ENCODE assay signal across 13 cellular contexts in genomic region chr19:41203371-41203770, GRCh38. TPM values are rescaled to one million over a fixed set of nuclear protein-coding genes. Genes with fewer than 3 reads are reported as not detected.
DNase-seq lines count a peak whose midpoint lies in the region; ATAC-seq and TF ChIP-seq lines count a peak whose summit lies in the region.
"Had no signal": no experiment of that assay in that cellular context is flagged by ENCODE, and none has a peak within 500 bp of the region (broad histone marks: within the 10 kb centered on the region; RNA-seq: fewer than 3 reads in every experiment).

No MANE protein-coding gene starts in this region.

- peaks cover 1% of the 10 kb centered on the region for H3K27me3 Mint-ChIP-seq in activated naive CD4-positive, alpha-beta T cell treated with anti-CD3 and anti-CD28 coated beads, Interleukin-2, amount 50 U/mL, for 24 hours
- H3K27me3 Mint-ChIP-seq in activated naive CD4-positive, alpha-beta T cell treated with anti-CD3 and anti-CD28 coated beads, Interleukin-2, amount 10 ng/mL, durations not matched to agents 7 days and 5 days = peaks cover 41% of the 10 kb centered on the region
- H3K27me3 Mint-ChIP-seq in WTC11 (ENCODE audit: low read depth) = no peaks in the 10 kb centered on the region

- H3K36me3 Mint-ChIP-seq in activated naive CD4-positive, alpha-beta T cell treated with anti-CD3 and anti-CD28 coated beads, Interleukin-2, amount 50 U/mL, for 24 hours = no peaks in the 10 kb centered on the region
- H3K36me3 Mint-ChIP-seq in activated naive CD4-positive, alpha-beta T cell treated with anti-CD3 and anti-CD28 coated beads, Interleukin-2, amount 10 ng/mL, durations not matched to agents 7 days and 5 days = no peaks in the 10 kb centered on the region
- peaks cover 69% of the 10 kb centered on the region for H3K36me3 Mint-ChIP-seq in WTC11
- H3K36me3 Mint-ChIP-seq: CD4-positive, alpha-beta memory T cell had no signal

- TF ChIP-seq CTCF in WTC11 (IDR thresholded peaks at IDR 0.05) = no peak
- no peak for TF ChIP-seq CTCF in omental fat pad (IDR thresholded peaks at IDR 0.05)

- POLR2A ChIA-PET in WTC11 (lab: Charles Lee) = no interaction called here

- ATAC-seq in WTC11 (no peak), omental fat pad (ENCODE audit: low FRiP score) (no peak)

- no peak for DNase-seq in activated naive CD4-positive, alpha-beta T cell treated with anti-CD3 and anti-CD28 coated beads, Interleukin-2, amount 10 ng/mL, durations not matched to agents 7 days and 5 days
- DNase-seq in WTC11 (ENCODE audit: low spot score) = no peak
- peak; percentile 33 for DNase-seq in islet precursor cell
- no peak for DNase-seq in effector CD4-positive, alpha-beta T cell
- DNase-seq in omental fat pad (ENCODE audit: low spot score) = no peak
- DNase-seq in COR-L47 (lab: John Stamatoyannopoulos, UW) = no peak
- DNase-seq: 8988T; Calu3; CD4-positive, alpha-beta memory T cell; GM23248; HCEC 1CT had no signal

- peaks cover 6% of the 10 kb centered on the region for H3K4me1 Mint-ChIP-seq in activated naive CD4-positive, alpha-beta T cell treated with anti-CD3 and anti-CD28 coated beads, Interleukin-2, amount 50 U/mL, for 24 hours
- H3K4me1 Mint-ChIP-seq in activated naive CD4-positive, alpha-beta T cell treated with anti-CD3 and anti-CD28 coated beads, Interleukin-2, amount 10 ng/mL, durations not matched to agents 7 days and 5 days = peaks cover 13% of the 10 kb centered on the region
- peaks cover 2% of the 10 kb centered on the region for H3K4me1 Mint-ChIP-seq in WTC11
- H3K4me1 Mint-ChIP-seq: CD14-positive monocyte had no signal

- H3K9me3 Mint-ChIP-seq in activated naive CD4-positive, alpha-beta T cell treated with anti-CD3 and anti-CD28 coated beads, Interleukin-2, amount 50 U/mL, for 24 hours = no peaks in the 10 kb centered on the region
- H3K9me3 Mint-ChIP-seq in activated naive CD4-positive, alpha-beta T cell treated with anti-CD3 and anti-CD28 coated beads, Interleukin-2, amount 10 ng/mL, durations not matched to agents 7 days and 5 days = no peaks in the 10 kb centered on the region
- H3K9me3 Mint-ChIP-seq in WTC11 = no peaks in the 10 kb centered on the region
- H3K9me3 Mint-ChIP-seq: CD14-positive monocyte; CD4-positive, alpha-beta memory T cell had no signal

- H3K4me3 Mint-ChIP-seq in activated naive CD4-positive, alpha-beta T cell treated with anti-CD3 and anti-CD28 coated beads, Interleukin-2, amount 50 U/mL, for 24 hours = no peak overlapping the region
- no peak overlapping the region for H3K4me3 Mint-ChIP-seq in activated naive CD4-positive, alpha-beta T cell treated with anti-CD3 and anti-CD28 coated beads, Interleukin-2, amount 10 ng/mL, durations not matched to agents 7 days and 5 days
- no peak overlapping the region for H3K4me3 Mint-ChIP-seq in WTC11
- H3K4me3 Mint-ChIP-seq: CD14-positive monocyte had no signal

- CTCF ChIA-PET in activated naive CD4-positive, alpha-beta T cell treated with anti-CD3 and anti-CD28 coated beads, Interleukin-2, amount 10 ng/mL, durations not matched to agents 7 days and 5 days (lab: Charles Lee) = interaction anchor here (0.6 to 7.7 kb wide), 11 partner anchors 28 to 394 kb away, joined by 3 to 92 read pairs (median 4); partner anchors contain the start of gene HNRNPUL1
- CTCF ChIA-PET in WTC11 (lab: Charles Lee) = interaction anchor here (1.0 to 3.4 kb wide), 9 partner anchors 14 to 223 kb away, joined by 3 to 95 read pairs (median 4); partner anchors contain the start of gene HNRNPUL1

- H3K27ac Mint-ChIP-seq in activated naive CD4-positive, alpha-beta T cell treated with anti-CD3 and anti-CD28 coated beads, Interleukin-2, amount 50 U/mL, for 24 hours = peak overlapping the region; percentile 17
- H3K27ac Mint-ChIP-seq in activated naive CD4-positive, alpha-beta T cell treated with anti-CD3 and anti-CD28 coated beads, Interleukin-2, amount 10 ng/mL, durations not matched to agents 7 days and 5 days = no peak overlapping the region
- 0 out of 2 replicates have a peak overlapping the region, but pooled peaks have one; percentile 45 for H3K27ac Mint-ChIP-seq in WTC11

TF ChIP-seq in WTC11, 78 proteins besides CTCF, POLR2A, EP300 and RAD21 (continues in another document):
- TF ChIP-seq, protein P1, sequence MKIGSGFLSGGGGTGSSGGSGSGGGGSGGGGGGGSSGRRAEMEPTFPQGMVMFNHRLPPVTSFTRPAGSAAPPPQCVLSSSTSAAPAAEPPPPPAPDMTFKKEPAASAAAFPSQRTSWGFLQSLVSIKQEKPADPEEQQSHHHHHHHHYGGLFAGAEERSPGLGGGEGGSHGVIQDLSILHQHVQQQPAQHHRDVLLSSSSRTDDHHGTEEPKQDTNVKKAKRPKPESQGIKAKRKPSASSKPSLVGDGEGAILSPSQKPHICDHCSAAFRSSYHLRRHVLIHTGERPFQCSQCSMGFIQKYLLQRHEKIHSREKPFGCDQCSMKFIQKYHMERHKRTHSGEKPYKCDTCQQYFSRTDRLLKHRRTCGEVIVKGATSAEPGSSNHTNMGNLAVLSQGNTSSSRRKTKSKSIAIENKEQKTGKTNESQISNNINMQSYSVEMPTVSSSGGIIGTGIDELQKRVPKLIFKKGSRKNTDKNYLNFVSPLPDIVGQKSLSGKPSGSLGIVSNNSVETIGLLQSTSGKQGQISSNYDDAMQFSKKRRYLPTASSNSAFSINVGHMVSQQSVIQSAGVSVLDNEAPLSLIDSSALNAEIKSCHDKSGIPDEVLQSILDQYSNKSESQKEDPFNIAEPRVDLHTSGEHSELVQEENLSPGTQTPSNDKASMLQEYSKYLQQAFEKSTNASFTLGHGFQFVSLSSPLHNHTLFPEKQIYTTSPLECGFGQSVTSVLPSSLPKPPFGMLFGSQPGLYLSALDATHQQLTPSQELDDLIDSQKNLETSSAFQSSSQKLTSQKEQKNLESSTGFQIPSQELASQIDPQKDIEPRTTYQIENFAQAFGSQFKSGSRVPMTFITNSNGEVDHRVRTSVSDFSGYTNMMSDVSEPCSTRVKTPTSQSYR (CRISPR knock-in tag; IDR thresholded peaks at IDR 0.05) = no peak
- TF ChIP-seq IRF1 (CRISPR knock-in tag; IDR thresholded peaks at IDR 0.05) (no peak), SP1 (CRISPR knock-in tag; conservative IDR thresholded peaks at IDR 0.05) (no peak), GTF2I (CRISPR knock-in tag; conservative IDR thresholded peaks at IDR 0.05) (no peak), CDX4 (CRISPR knock-in tag; IDR thresholded peaks at IDR 0.05; ENCODE audit: borderline replicate concordance) (no peak), ESRRA (CRISPR knock-in tag; IDR thresholded peaks at IDR 0.05; ENCODE audit: borderline replicate concordance) (no peak), RORB (CRISPR knock-in tag; IDR thresholded peaks at IDR 0.05) (no peak), ZNF512 (CRISPR knock-in tag; IDR thresholded peaks at IDR 0.05; ENCODE audit: borderline replicate concordance) (no peak)
- TF ChIP-seq, protein P2, sequence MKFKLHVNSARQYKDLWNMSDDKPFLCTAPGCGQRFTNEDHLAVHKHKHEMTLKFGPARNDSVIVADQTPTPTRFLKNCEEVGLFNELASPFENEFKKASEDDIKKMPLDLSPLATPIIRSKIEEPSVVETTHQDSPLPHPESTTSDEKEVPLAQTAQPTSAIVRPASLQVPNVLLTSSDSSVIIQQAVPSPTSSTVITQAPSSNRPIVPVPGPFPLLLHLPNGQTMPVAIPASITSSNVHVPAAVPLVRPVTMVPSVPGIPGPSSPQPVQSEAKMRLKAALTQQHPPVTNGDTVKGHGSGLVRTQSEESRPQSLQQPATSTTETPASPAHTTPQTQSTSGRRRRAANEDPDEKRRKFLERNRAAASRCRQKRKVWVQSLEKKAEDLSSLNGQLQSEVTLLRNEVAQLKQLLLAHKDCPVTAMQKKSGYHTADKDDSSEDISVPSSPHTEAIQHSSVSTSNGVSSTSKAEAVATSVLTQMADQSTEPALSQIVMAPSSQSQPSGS (CRISPR knock-in tag; IDR thresholded peaks at IDR 0.05; ENCODE audit: borderline replicate concordance, low read depth) = no peak

RNA-seq across cellular contexts. Expression of gene CYP2S1, which starts 10.4 kb away (rescaled TPM):
- total RNA-seq in WTC11 (2021) (173 to 191 TPM (median 188 TPM) in 3 replicates), omental fat pad (1 to 10 TPM in 3 of 4 donors, under 1 TPM in 1; 0.32 to 6.5 (median 5.5) TPM)
- total RNA-seq: GM23248 had no signal

RNA-seq across cellular contexts. Expression of gene AXL, which starts 15.7 kb away (rescaled TPM):
- 25.0 to 27.3 TPM (median 27.0 TPM) in 3 replicates for total RNA-seq in WTC11 (2021)
- total RNA-seq in omental fat pad = 100 to 1,000 TPM in 1 of 4 donors, 10 to 100 TPM in 3; 65.8 to 141 (median 78.7) TPM

Comparison
In these comparisons a context has a peak if more than half of its experiments do, and no peak if none do; other contexts are left out.
1. RNA of gene CYP2S1, which starts 10.4 kb away (total RNA-seq): 173 to 191 TPM in WTC11; 0.32 to 6.5 TPM in omental fat pad; every median in the first group is over 10 times any median in the second.